ENCODE assay signal across 26 cellular contexts in genomic region chr2:159938375-159938774, GRCh38.
"Had no signal": no experiment of that assay in that cellular context is flagged by ENCODE, and none has a peak within 500 bp of the region (broad histone marks: within the 10 kb centered on the region; RNA-seq: fewer than 3 reads in every experiment).

No MANE protein-coding gene starts in this region.

- ATAC-seq: activated T-cell treated with anti-CD3 and anti-CD28 coated beads, Interleukin-2, amount 50 U/mL, for 4 hours; effector memory CD8-positive, alpha-beta T cell; esophagus mucosa; naive thymus-derived CD8-positive, alpha-beta T cell; right lobe of liver; stimulated activated effector memory CD8-positive, alpha-beta T cell treated with anti-CD3 and anti-CD28 coated beads, Interleukin-12 subunit alpha, Interleukin-12 subunit beta, amount 100 ng/mL, for 72 hours had no signal

- FAIRE-seq: astrocyte, endothelial cell of umbilical vein, keratinocyte, TTC549, urothelium cell line had no signal

- DNase-seq: activated CD8-positive, alpha-beta memory T cell treated with anti-CD3 and anti-CD28 coated beads for 24 hours; activated CD8-positive, alpha-beta memory T cell treated with anti-CD3 and anti-CD28 coated beads, Interleukin-2, amount 50 U/mL, for 4 hours; activated naive CD4-positive, alpha-beta T cell treated with Interleukin-2 at 50 U/mL for 16 hours; activated naive CD8-positive, alpha-beta T cell treated with anti-CD3 and anti-CD28 coated beads for 36 hours; activated T-cell treated with anti-CD3 and anti-CD28 coated beads, Interleukin-2, amount 50 U/mL, for 4 hours; colonic mucosa; dorsolateral prefrontal cortex; effector memory CD8-positive, alpha-beta T cell; foreskin melanocyte; naive thymus-derived CD8-positive, alpha-beta T cell; right lobe of liver; stimulated activated CD4-positive, alpha-beta T cell treated with anti-CD3 and anti-CD28 coated beads, Interleukin-1b, Interleukin-23, amount 100 ng/mL, for 48 hours; stomach; T-helper 1 cell; transverse colon had no signal

- H3K9ac ChIP-seq: parathyroid adenoma had no signal

- H3K9me3 ChIP-seq: colonic mucosa, right lobe of liver, stomach, suprapubic skin, transverse colon had no signal

- H2AFZ ChIP-seq: parathyroid adenoma had no signal

- H3K4me3 Mint-ChIP-seq: activated naive CD8-positive, alpha-beta T cell treated with anti-CD3 and anti-CD28 coated beads for 36 hours; activated T-cell treated with anti-CD3 and anti-CD28 coated beads, Interleukin-2, amount 50 U/mL, for 4 hours; effector memory CD8-positive, alpha-beta T cell; mesothelial cell of epicardium; naive thymus-derived CD8-positive, alpha-beta T cell; stimulated activated effector memory CD8-positive, alpha-beta T cell treated with anti-CD3 and anti-CD28 coated beads, Interleukin-12 subunit alpha, Interleukin-12 subunit beta, amount 100 ng/mL, for 72 hours had no signal

- H3K27ac Mint-ChIP-seq: activated naive CD8-positive, alpha-beta T cell treated with anti-CD3 and anti-CD28 coated beads for 36 hours; effector memory CD8-positive, alpha-beta T cell; mesothelial cell of epicardium; naive thymus-derived CD8-positive, alpha-beta T cell; stimulated activated effector memory CD8-positive, alpha-beta T cell treated with anti-CD3 and anti-CD28 coated beads, Interleukin-12 subunit alpha, Interleukin-12 subunit beta, amount 100 ng/mL, for 72 hours had no signal

- H3K4me1 ChIP-seq: colonic mucosa, parathyroid adenoma, right lobe of liver, suprapubic skin had no signal

- H3K9me3 Mint-ChIP-seq: activated naive CD8-positive, alpha-beta T cell treated with anti-CD3 and anti-CD28 coated beads for 36 hours; activated T-cell treated with anti-CD3 and anti-CD28 coated beads, Interleukin-2, amount 50 U/mL, for 4 hours; effector memory CD8-positive, alpha-beta T cell; naive thymus-derived CD8-positive, alpha-beta T cell; stimulated activated effector memory CD8-positive, alpha-beta T cell treated with anti-CD3 and anti-CD28 coated beads, Interleukin-12 subunit alpha, Interleukin-12 subunit beta, amount 100 ng/mL, for 72 hours had no signal

- H3K79me2 ChIP-seq: parathyroid adenoma had no signal

- H3K4me1 Mint-ChIP-seq: activated naive CD8-positive, alpha-beta T cell treated with anti-CD3 and anti-CD28 coated beads for 36 hours; stimulated activated effector memory CD8-positive, alpha-beta T cell treated with anti-CD3 and anti-CD28 coated beads, Interleukin-12 subunit alpha, Interleukin-12 subunit beta, amount 100 ng/mL, for 72 hours had no signal

- H3K27me3 ChIP-seq: colonic mucosa, dorsolateral prefrontal cortex, right lobe of liver, stomach, suprapubic skin, transverse colon had no signal

- H3K4me3 ChIP-seq: colonic mucosa, dorsolateral prefrontal cortex, right lobe of liver, skin epidermis, stomach, suprapubic skin, transverse colon had no signal

- H3K36me3 ChIP-seq: colonic mucosa, right lobe of liver, stomach, suprapubic skin, transverse colon had no signal

- H3K27ac ChIP-seq: colonic mucosa, dorsolateral prefrontal cortex, parathyroid adenoma, right lobe of liver, skin epidermis, stomach, suprapubic skin, transverse colon had no signal
